ENCODE assay signal across 8 cellular contexts in the genomic region with DNA sequence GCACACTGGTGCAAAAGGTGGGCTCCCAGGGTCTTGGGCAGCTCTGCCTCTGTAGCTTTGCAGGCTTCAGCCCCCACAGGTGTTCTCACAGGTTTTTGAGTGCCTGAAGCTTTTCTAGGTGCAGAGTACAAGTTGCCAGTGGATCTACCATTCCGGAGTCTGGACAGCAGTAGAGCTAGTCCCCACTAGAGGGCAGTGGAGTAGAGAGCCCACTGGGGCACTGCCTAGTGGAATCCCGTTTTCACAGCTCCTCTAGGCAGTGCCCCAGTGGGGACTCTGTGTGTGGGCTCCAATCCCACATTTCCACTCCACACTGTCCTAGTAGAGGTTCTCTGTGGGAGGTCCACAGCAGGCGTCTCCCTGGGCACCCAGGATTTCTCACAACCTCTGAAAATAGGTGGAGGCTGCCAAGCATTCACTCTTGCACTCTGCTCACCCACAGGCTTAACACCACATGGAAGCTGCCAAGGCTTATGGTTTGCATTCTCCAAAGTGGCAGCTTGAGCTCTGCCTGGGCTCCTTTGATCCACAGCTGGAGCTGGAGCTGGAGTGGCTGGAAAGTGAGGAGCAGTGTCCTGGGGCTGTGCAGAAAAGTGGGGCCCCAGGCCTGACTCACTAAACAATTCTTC.
A peak's percentile ranks its signal among the peaks of the same experiment; 100 is the strongest.
DNase-seq lines count a peak whose midpoint lies in the region; ATAC-seq and TF ChIP-seq lines count a peak whose summit lies in the region.

No MANE protein-coding gene starts in this region.

- H3K9me3 ChIP-seq in OCI-LY3 (ENCODE audit: insufficient read depth, low read length) = no peaks in the 10 kb centered on the region
- H3K9me3 ChIP-seq in transverse colon = no peaks in the 10 kb centered on the region

- H4K20me1 ChIP-seq in OCI-LY3 (ENCODE audit: insufficient read depth, low read length) = no peaks in the 10 kb centered on the region

- H3K4me2 ChIP-seq in OCI-LY3 (ENCODE audit: low read length) = no peak overlapping the region

- intact Hi-C loops in transverse colon (cut with DNase I; ENCODE audit: low total_unique reads) = no loop called here

- no peak overlapping the region for H3K9ac ChIP-seq in OCI-LY3 (ENCODE audit: low read length)

- 25% methylated on average over 3 of the region's 3 CpGs; no CpG with 5 or more reads in 1 of the 2 donors for WGBS in transverse colon (ENCODE audit: low coverage in 1 of 2), 2 donors

- DNase-seq in stimulated activated CD4-positive, alpha-beta T cell treated with anti-CD3 and anti-CD28 coated beads, Interleukin-15, amount 100 ng/mL, for 24 hours = peak; percentile 40
- no peak for DNase-seq in stimulated activated CD4-positive, alpha-beta T cell treated with anti-CD3 and anti-CD28 coated beads, Interleukin-4, amount 100 ng/mL, for 24 hours
- DNase-seq in erythroblast (lab: John Stamatoyannopoulos, UW) = peak; percentile 18 to 52
- DNase-seq in transverse colon = peak; percentile 9
- DNase-seq in NCI-H2107 treated with DMSO at 0.1 percent for 48 hours (lab: John Stamatoyannopoulos, UW; ENCODE audit: unreplicated experiment) = no peak
- no peak for DNase-seq in NCI-H128 (lab: John Stamatoyannopoulos, UW; ENCODE audit: unreplicated experiment)

- no peak overlapping the region for H3K27ac ChIP-seq in OCI-LY3 (ENCODE audit: low read length)
- H3K27ac ChIP-seq in transverse colon = no peak overlapping the region

- no peak overlapping the region for H3K4me3 ChIP-seq in OCI-LY3 (ENCODE audit: low read length)
- H3K4me3 ChIP-seq in transverse colon = no peak overlapping the region

- TF ChIP-seq CTCF in OCI-LY3 (IDR thresholded peaks at IDR 0.05; ENCODE audit: low read depth, low read length) = peak; percentile 70
- TF ChIP-seq CTCF in transverse colon (IDR thresholded peaks at IDR 0.05) = peak in 2 of 5 experiments; percentile 40 to 41

- in situ Hi-C loops in transverse colon (cut with MboI; ENCODE audit: low pct_ligation_motif_present in 1 of 4, low pct_unique_long_range_greater_than_20kb in 1 of 4, low sequenced_read_pairs in 3 of 4) = no loop called here

- H3K79me2 ChIP-seq in OCI-LY3 (ENCODE audit: low read length) = no peaks in the 10 kb centered on the region

- H3K27me3 ChIP-seq in OCI-LY3 (ENCODE audit: low read depth, low read length) (peaks cover 11% of the 10 kb centered on the region; the same call in 1 of the 2 replicates), transverse colon (no peaks in the 10 kb centered on the region)

- peak; percentile 74 for ATAC-seq in HG02678 (IDR thresholded peaks at IDR 0.05; ENCODE audit: unreplicated experiment)

- no peak for TF ChIP-seq POLR2A in erythroblast (IDR thresholded peaks at IDR 0.05; ENCODE audit: low read length)
- TF ChIP-seq POLR2A in transverse colon (IDR thresholded peaks at IDR 0.05) = no peak

- H3K4me1 ChIP-seq in OCI-LY3 (ENCODE audit: low read length) (no peaks in the 10 kb centered on the region), transverse colon (no peaks in the 10 kb centered on the region)

- H3K36me3 ChIP-seq in OCI-LY3 (replicated peaks; ENCODE audit: low read depth, low read length) = no peaks in the 10 kb centered on the region
- H3K36me3 ChIP-seq in transverse colon = no peaks in the 10 kb centered on the region

- no peak overlapping the region for H2AFZ ChIP-seq in OCI-LY3 (ENCODE audit: low read depth, low read length)

- no peak for TF ChIP-seq EP300 in transverse colon (IDR thresholded peaks at IDR 0.05; ENCODE audit: low read depth)

Comparison
In these comparisons a context has a peak if more than half of its experiments do, and no peak if none do; other contexts are left out.
1. DNase-seq: peak in stimulated activated CD4-positive, alpha-beta T cell treated with anti-CD3 and anti-CD28 coated beads, Interleukin-15, amount 100 ng/mL, for 24 hours (single experiment), erythroblast (2 of 2) and transverse colon (single experiment); none in stimulated activated CD4-positive, alpha-beta T cell treated with anti-CD3 and anti-CD28 coated beads, Interleukin-4, amount 100 ng/mL, for 24 hours (single experiment), NCI-H2107 treated with DMSO at 0.1 percent for 48 hours (single experiment) and NCI-H128 (single experiment).